Comparison of ENCODE assay signal across 8 cellular contexts in genomic region chr17:77086433-77087010, GRCh38. TPM values are rescaled to one million over a fixed set of nuclear protein-coding genes. Genes with fewer than 3 reads are reported as not detected.
A peak's percentile ranks its signal among the peaks of the same experiment; 100 is the strongest.
DNase-seq lines count a peak whose midpoint lies in the region; ATAC-seq and TF ChIP-seq lines count a peak whose summit lies in the region.

No MANE protein-coding gene starts in this region.

- no peaks in the 10 kb centered on the region for H3K27me3 ChIP-seq in PC-9 (ENCODE audit: insufficient read depth, low read depth)

- peaks cover 20% of the 10 kb centered on the region for H3K79me2 ChIP-seq in PC-9 (ENCODE audit: low read depth)

- POLR2A ChIA-PET in PC-9 (lab: Charles Lee; ENCODE audit: unreplicated experiment) = interaction anchor here (0.6 kb wide), 1 partner anchor 73 kb away, joined by 5 read pairs; no protein-coding TSS in a partner anchor

- BruUV-seq in PC-9 (replicated peaks; lab: Mats Ljungman, UMichigan) = no TSS peak

- H3K4me3 Mint-ChIP-seq in IgD-negative memory B cell = peak overlapping the region in 3 of 4 donors; percentile 55 to 77 (median 57)
- peak overlapping the region; percentile 69 to 71 for H3K4me3 Mint-ChIP-seq in activated T-cell treated with anti-CD3 and anti-CD28 coated beads, Interleukin-2, amount 50 U/mL, for 72 hours
- H3K4me3 Mint-ChIP-seq in nephron progenitor cell = peak overlapping the region; percentile 38

- peak; percentile 85 for TF ChIP-seq CTCF in PC-9 (conservative IDR thresholded peaks at IDR 0.05)
- peak; percentile 91 for TF ChIP-seq CTCF in nephron progenitor cell (IDR thresholded peaks at IDR 0.05)

- intact Hi-C loops in PC-9 (cut with micrococcal nuclease; ENCODE audit: unreplicated experiment) = loop anchor here (1.0 to 10.0 kb wide), 4 partner anchors 118 to 409 kb away; no protein-coding TSS in a partner anchor

- H3K4me3 ChIP-seq in PC-9 = no peak overlapping the region

- H3K27me3 Mint-ChIP-seq in IgD-negative memory B cell (peaks cover 8% of the 10 kb centered on the region), nephron progenitor cell (ENCODE audit: low read depth, poor library complexity) (peaks cover 20% of the 10 kb centered on the region)
- H3K27me3 Mint-ChIP-seq in activated T-cell treated with anti-CD3 and anti-CD28 coated beads, Interleukin-2, amount 50 U/mL, for 72 hours (ENCODE audit: low read depth) = peaks cover 13% of the 10 kb centered on the region

- H4K20me1 ChIP-seq in PC-9 (ENCODE audit: insufficient read depth) = no peaks in the 10 kb centered on the region

- H3K27ac ChIP-seq in PC-9 = no peak overlapping the region

- H3K9me3 ChIP-seq in PC-9 (ENCODE audit: insufficient read depth, low read depth) = no peaks in the 10 kb centered on the region

- peak; percentile 62 to 67 for ATAC-seq in activated T-cell treated with anti-CD3 and anti-CD28 coated beads, Interleukin-2, amount 50 U/mL, for 72 hours (replicated peaks in 1 of 2)
- no peak for ATAC-seq in HG03432 (IDR thresholded peaks at IDR 0.05; ENCODE audit: unreplicated experiment)

- H3K4me1 Mint-ChIP-seq in IgD-negative memory B cell (peaks cover 25 to 26% (median 26%) of the 10 kb centered on the region in 3 donors), nephron progenitor cell (peaks cover 52% of the 10 kb centered on the region)
- peaks cover 57% of the 10 kb centered on the region for H3K4me1 Mint-ChIP-seq in activated T-cell treated with anti-CD3 and anti-CD28 coated beads, Interleukin-2, amount 50 U/mL, for 72 hours (ENCODE audit: low read depth)

- H3K36me3 ChIP-seq in PC-9 (ENCODE audit: low read depth) = peaks cover 4% of the 10 kb centered on the region; the same call in 1 of the 2 replicates

- peak overlapping the region; percentile 61 for H3K4me2 ChIP-seq in PC-9

- H3K36me3 Mint-ChIP-seq in IgD-negative memory B cell (peaks cover 3% of the 10 kb centered on the region), nephron progenitor cell (ENCODE audit: low read depth) (peaks cover 13% of the 10 kb centered on the region)
- H3K36me3 Mint-ChIP-seq in activated T-cell treated with anti-CD3 and anti-CD28 coated beads, Interleukin-2, amount 50 U/mL, for 72 hours (ENCODE audit: insufficient read depth in 2 of 2) = peaks cover 7 to 22% of the 10 kb centered on the region in 2 donors

- H3F3A ChIP-seq in PC-9 (ENCODE audit: insufficient read depth, low read depth) = no peaks in the 10 kb centered on the region

- CTCF ChIA-PET in PC-9 (lab: Charles Lee) = interaction anchor here (0.6 kb wide), 2 partner anchors 17 to 23 kb away, joined by 3 read pairs; no protein-coding TSS in a partner anchor

- H3K27ac Mint-ChIP-seq in IgD-negative memory B cell = peak overlapping the region in 1 of 3 donors; percentile 1
- no peak overlapping the region for H3K27ac Mint-ChIP-seq in activated T-cell treated with anti-CD3 and anti-CD28 coated beads, Interleukin-2, amount 50 U/mL, for 72 hours
- H3K27ac Mint-ChIP-seq in nephron progenitor cell = no peak overlapping the region

- peak overlapping the region; percentile 79 for H2AFZ ChIP-seq in PC-9

- peaks cover 4% of the 10 kb centered on the region; the same call in 1 of the 2 replicates for H3K4me1 ChIP-seq in PC-9 (replicated peaks; ENCODE audit: insufficient read depth)

- H3K9me3 Mint-ChIP-seq in IgD-negative memory B cell (peaks cover 0 to 4% (median 4%) of the 10 kb centered on the region in 3 donors), nephron progenitor cell (peaks cover 9% of the 10 kb centered on the region)
- no peaks in the 10 kb centered on the region for H3K9me3 Mint-ChIP-seq in activated T-cell treated with anti-CD3 and anti-CD28 coated beads, Interleukin-2, amount 50 U/mL, for 72 hours

- H3K9me2 ChIP-seq in PC-9 (ENCODE audit: insufficient read depth) = no peaks in the 10 kb centered on the region

- DNase-seq in EH (ENCODE audit: low read depth) (peak; percentile 76), PC-9 (peak; percentile 68 to 88), fibroblast of gingiva (ENCODE audit: low read depth) (peak; percentile 60), nephron progenitor cell (peak; percentile 95)
- DNase-seq in activated T-cell treated with anti-CD3 and anti-CD28 coated beads, Interleukin-2, amount 50 U/mL, for 72 hours = peak; percentile 88 to 92
- peak; percentile 74 for DNase-seq in stimulated activated naive CD4-positive, alpha-beta T cell treated with Interleukin-2 at 50 U/mL for 16 hours (lab: John Stamatoyannopoulos, UW)

RNA-seq across cellular contexts. Expression of gene SEC14L1, which starts 54.2 kb away (rescaled TPM):
- polyA plus RNA-seq in IgD-negative memory B cell = 44.4 TPM
- 66.0 and 83.1 TPM in 2 replicates for total RNA-seq in PC-9 (2021)
- total RNA-seq in activated T-cell treated with anti-CD3 and anti-CD28 coated beads, Interleukin-2, amount 50 U/mL, for 72 hours = 100 to 1,000 TPM; 175 to 204 TPM
